7 cellular contexts compared by ENCODE assay signal in genomic region chr13:95644611-95645052, GRCh38. TPM values are rescaled to one million over a fixed set of nuclear protein-coding genes. Genes with fewer than 3 reads are reported as not detected.
DNase-seq lines count a peak whose midpoint lies in the region; ATAC-seq, FAIRE-seq and TF ChIP-seq lines count a peak whose summit lies in the region.

DZIP1 (minus strand) TSS chr13:95644706; CDS start chr13:95642029, 2,677 bp downstream.

- TF ChIP-seq CTCF in GM06990 (IDR thresholded peaks at IDR 0.05; ENCODE audit: insufficient read depth, low read length, poor library complexity, severe bottlenecking) = no peak
- TF ChIP-seq CTCF in natural killer cell (IDR thresholded peaks at IDR 0.05) = no peak

- H3K9me3 Mint-ChIP-seq in activated T-cell treated with anti-CD3 and anti-CD28 coated beads, Interleukin-2, amount 50 U/mL, for 4 hours = no peaks in the 10 kb centered on the region
- no peaks in the 10 kb centered on the region for H3K9me3 Mint-ChIP-seq in natural killer cell

- H3K4me3 Mint-ChIP-seq in activated T-cell treated with anti-CD3 and anti-CD28 coated beads, Interleukin-2, amount 50 U/mL, for 4 hours = peak within 1 kb of the TSS; percentile 69
- peak within 1 kb of the TSS; percentile 74 for H3K4me3 Mint-ChIP-seq in natural killer cell

- H3K27me3 ChIP-seq in GM06990 (replicated peaks; ENCODE audit: control insufficient read depth, insufficient read depth, low read length) = no peaks in the 10 kb centered on the region
- H3K27me3 ChIP-seq in H7 (ENCODE audit: control insufficient read depth, insufficient read depth, low read length) = peaks cover 2% of the 10 kb centered on the region

- H3K27ac Mint-ChIP-seq in natural killer cell = no peak within 1 kb of the TSS

- H3K4me3 ChIP-seq in GM06990 (replicated peaks; ENCODE audit: low read depth, low read length) (peak within 1 kb of the TSS; percentile 67), H7 (ENCODE audit: insufficient read depth, low read depth, low read length) (peak within 1 kb of the TSS; percentile 77)

- H3K36me3 Mint-ChIP-seq in activated T-cell treated with anti-CD3 and anti-CD28 coated beads, Interleukin-2, amount 50 U/mL, for 4 hours (ENCODE audit: insufficient read depth) = no peaks in the 10 kb centered on the region
- H3K36me3 Mint-ChIP-seq in natural killer cell = no peaks in the 10 kb centered on the region

- peak; percentile 47 to 58 for ATAC-seq in activated T-cell treated with anti-CD3 and anti-CD28 coated beads, Interleukin-2, amount 50 U/mL, for 4 hours
- no peak for ATAC-seq in natural killer cell

- H3K4me1 Mint-ChIP-seq in activated T-cell treated with anti-CD3 and anti-CD28 coated beads, Interleukin-2, amount 50 U/mL, for 4 hours (ENCODE audit: low read depth) = peaks cover 10% of the 10 kb centered on the region
- H3K4me1 Mint-ChIP-seq in natural killer cell = peaks cover 4 to 5% of the 10 kb centered on the region in 2 donors

- peaks cover 48% of the 10 kb centered on the region for H3K27me3 Mint-ChIP-seq in activated T-cell treated with anti-CD3 and anti-CD28 coated beads, Interleukin-2, amount 50 U/mL, for 4 hours (ENCODE audit: low read depth)
- H3K27me3 Mint-ChIP-seq in natural killer cell (ENCODE audit: low read depth in 2 of 2) = peaks cover 23 to 30% of the 10 kb centered on the region in 2 donors

- H3K36me3 ChIP-seq in GM06990 (ENCODE audit: control insufficient read depth, insufficient read depth, low read length) = no peaks in the 10 kb centered on the region
- no peaks in the 10 kb centered on the region; the same call in none of the 2 replicates for H3K36me3 ChIP-seq in H7 (replicated peaks; ENCODE audit: control insufficient read depth, insufficient read depth, low read length)

- intact Hi-C loops in natural killer cell (cut with micrococcal nuclease) = no loop called here

- DNase-seq in GM06990 (ENCODE audit: extremely low read depth, insufficient read length) (peak; percentile 41), H7 (peak; percentile 94), NCI-H2171 (lab: John Stamatoyannopoulos, UW) (peak; percentile 78), frontal cortex (ENCODE audit: low spot score in 2 of 2) (peak; percentile 49 to 66), natural killer cell (no peak)
- DNase-seq in activated T-cell treated with anti-CD3 and anti-CD28 coated beads, Interleukin-2, amount 50 U/mL, for 4 hours = no peak
- no peak for DNase-seq in activated effector memory CD4-positive, alpha-beta T cell treated with anti-CD3 and anti-CD28 coated beads, Interleukin-2, amount 50 U/mL, for 16 hours

- no peak for FAIRE-seq in frontal cortex (lab: Jason Lieb, UNC)

RNA-seq across cellular contexts. Expression of gene DZIP1, which starts in this region (rescaled TPM):
- total RNA-seq in H7 (2014; rRNA removed; shearing (Covaris generic)) = 21.4 and 22.9 TPM in 2 replicates
- under 1 TPM in 2 of 3 donors, not detected in 1; 0.16 to 0.23 TPM for total RNA-seq in activated T-cell treated with anti-CD3 and anti-CD28 coated beads, Interleukin-2, amount 50 U/mL, for 4 hours
- 47.3 TPM for total RNA-seq in frontal cortex
- not detected for total RNA-seq in natural killer cell

Comparison
In these comparisons a context has a peak if more than half of its experiments do, and no peak if none do; other contexts are left out.
1. RNA of gene DZIP1 (total RNA-seq): 47.3 TPM in frontal cortex (single experiment) and 21.4 to 22.9 TPM in H7; 0.16 to 0.23 TPM in activated T-cell treated with anti-CD3 and anti-CD28 coated beads, Interleukin-2, amount 50 U/mL, for 4 hours and not detected in natural killer cell; every median in the first group is over 10 times any median in the second.
2. Peak in ATAC-seq in activated T-cell treated with anti-CD3 and anti-CD28 coated beads, Interleukin-2, amount 50 U/mL, for 4 hours; RNA of the gene not detected or under 1 TPM.
3. DNase-seq: peak in GM06990 (single experiment), H7 (single experiment), NCI-H2171 (single experiment) and frontal cortex (2 of 2); none in activated T-cell treated with anti-CD3 and anti-CD28 coated beads, Interleukin-2, amount 50 U/mL, for 4 hours (single experiment), natural killer cell (single experiment) and activated effector memory CD4-positive, alpha-beta T cell treated with anti-CD3 and anti-CD28 coated beads, Interleukin-2, amount 50 U/mL, for 16 hours (single experiment).